9 cellular contexts compared by ENCODE assay signal in the genomic region with DNA sequence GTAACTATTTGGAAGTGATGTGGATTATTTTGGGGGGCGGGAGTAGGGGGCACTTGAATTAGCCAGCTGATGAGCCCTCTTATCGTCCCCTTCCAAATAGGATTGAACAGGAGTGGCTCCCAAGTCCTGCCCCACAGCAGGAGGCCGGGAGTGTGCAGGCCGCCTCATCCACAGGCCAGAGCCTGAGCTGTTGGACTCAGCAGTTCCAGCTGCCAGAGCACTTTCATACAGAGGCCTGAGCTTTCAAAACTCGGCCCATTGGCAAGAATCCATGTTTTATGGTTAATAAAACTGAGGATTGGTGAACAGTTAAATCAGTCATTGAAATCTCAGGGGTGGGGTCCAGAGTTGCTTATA. TPM values are rescaled to one million over a fixed set of nuclear protein-coding genes. Genes with fewer than 3 reads are reported as not detected.
A peak's percentile ranks its signal among the peaks of the same experiment; 100 is the strongest.
DNase-seq lines count a peak whose midpoint lies in the region; ATAC-seq and TF ChIP-seq lines count a peak whose summit lies in the region.
"Had no signal": no experiment of that assay in that cellular context is flagged by ENCODE, and none has a peak within 500 bp of the region (broad histone marks: within the 10 kb centered on the region; RNA-seq: fewer than 3 reads in every experiment).

No MANE protein-coding gene starts in this region.

- H3K27ac Mint-ChIP-seq in activated T-cell treated with anti-CD3 and anti-CD28 coated beads, Interleukin-2, amount 50 U/mL, for 72 hours: peak overlapping the region; percentile 98
- peak overlapping the region; percentile 93 for H3K27ac Mint-ChIP-seq in stimulated activated naive B cell treated with anti-CD40 and anti-IgM and Interleukin-4, amounts not matched to agents 10 μg/mL and 1 μg/mL and 100 μg/mL, for 72 hours

- no peaks in the 10 kb centered on the region for H3K9me3 Mint-ChIP-seq in activated T-cell treated with anti-CD3 and anti-CD28 coated beads, Interleukin-2, amount 50 U/mL, for 72 hours
- no peaks in the 10 kb centered on the region for H3K9me3 Mint-ChIP-seq in stimulated activated naive B cell treated with anti-CD40 and anti-IgM and Interleukin-4, amounts not matched to agents 10 μg/mL and 1 μg/mL and 100 μg/mL, for 72 hours

- H3K4me1 Mint-ChIP-seq in activated T-cell treated with anti-CD3 and anti-CD28 coated beads, Interleukin-2, amount 50 U/mL, for 72 hours (ENCODE audit: low read depth): peaks cover 83% of the 10 kb centered on the region
- peaks cover 38 to 82% of the 10 kb centered on the region in 2 donors for H3K4me1 Mint-ChIP-seq in stimulated activated naive B cell treated with anti-CD40 and anti-IgM and Interleukin-4, amounts not matched to agents 10 μg/mL and 1 μg/mL and 100 μg/mL, for 72 hours

- H3K36me3 ChIP-seq in HEK293 (ENCODE audit: control insufficient read depth in 2 of 2, insufficient read depth in 1 of 2, low read length in 2 of 2) (peaks cover 5 to 27% of the 10 kb centered on the region in 2 experiments; a peak in 2 of 3 replicates), right atrium auricular region (peaks cover 14% of the 10 kb centered on the region)

- POLR2A ChIA-PET in HEK293 (lab: Yijun Ruan, JAX): interaction anchor here (0.5 kb wide), 1 partner anchor 658 kb away, joined by 4 read pairs; no protein-coding TSS in a partner anchor

- TF ChIP-seq CTCF in HEK293 (tag by site-specific recombination; IDR thresholded peaks at IDR 0.05): no peak
- TF ChIP-seq CTCF in right atrium auricular region (IDR thresholded peaks at IDR 0.05): no peak

- DNase-seq in activated T-cell treated with anti-CD3 and anti-CD28 coated beads, Interleukin-2, amount 50 U/mL, for 72 hours: no peak
- no peak for DNase-seq in right atrium auricular region (ENCODE audit: low spot score)
- DNase-seq in stimulated activated naive B cell treated with anti-CD40 and anti-IgM and Interleukin-4, amounts not matched to agents 10 μg/mL and 1 μg/mL and 100 μg/mL, for 72 hours: no peak
- DNase-seq in pons (ENCODE audit: low spot score): no peak
- DNase-seq in HT-29 (ENCODE audit: low spot score): no peak
- no peak for DNase-seq in OCI-M2 (lab: John Stamatoyannopoulos, UW; ENCODE audit: unreplicated experiment)
- DNase-seq in C1 segment of cervical spinal cord (lab: John Stamatoyannopoulos, UW): no peak
- DNase-seq: MM.1S had no signal

- H3K27ac ChIP-seq in HEK293 (ENCODE audit: extremely low read depth, low read depth, low read length) (peak overlapping the region; percentile 60; the same call in 1 of the 2 replicates), right atrium auricular region (peak overlapping the region; percentile 84)

- CTCF ChIA-PET in HEK293 (lab: Yijun Ruan, JAX): no interaction called here

- peak; percentile 1 to 6 for ATAC-seq in activated T-cell treated with anti-CD3 and anti-CD28 coated beads, Interleukin-2, amount 50 U/mL, for 72 hours (replicated peaks in 1 of 2)
- ATAC-seq in stimulated activated naive B cell treated with anti-CD40 and anti-IgM and Interleukin-4, amounts not matched to agents 10 μg/mL and 1 μg/mL and 100 μg/mL, for 72 hours (replicated peaks): no peak

- H3K4me3 ChIP-seq in HEK293 (ENCODE audit: low read depth, low read length) (no peak overlapping the region), right atrium auricular region (no peak overlapping the region)

- H3K4me3 Mint-ChIP-seq in activated T-cell treated with anti-CD3 and anti-CD28 coated beads, Interleukin-2, amount 50 U/mL, for 72 hours: peak overlapping the region; percentile 89 to 96
- no peak overlapping the region for H3K4me3 Mint-ChIP-seq in stimulated activated naive B cell treated with anti-CD40 and anti-IgM and Interleukin-4, amounts not matched to agents 10 μg/mL and 1 μg/mL and 100 μg/mL, for 72 hours

- no peaks in the 10 kb centered on the region for H3K9me3 ChIP-seq in HEK293 (ENCODE audit: control insufficient read depth, insufficient read depth, low read depth, low read length)
- no peaks in the 10 kb centered on the region for H3K9me3 ChIP-seq in right atrium auricular region

- no peaks in the 10 kb centered on the region for H3K27me3 ChIP-seq in right atrium auricular region

- H3K27me3 Mint-ChIP-seq in activated T-cell treated with anti-CD3 and anti-CD28 coated beads, Interleukin-2, amount 50 U/mL, for 72 hours (ENCODE audit: low read depth): no peaks in the 10 kb centered on the region
- H3K27me3 Mint-ChIP-seq in stimulated activated naive B cell treated with anti-CD40 and anti-IgM and Interleukin-4, amounts not matched to agents 10 μg/mL and 1 μg/mL and 100 μg/mL, for 72 hours: no peaks in the 10 kb centered on the region

- H3K4me1 ChIP-seq in HEK293 (ENCODE audit: control insufficient read depth, insufficient read depth, low read length) (peaks cover 22% of the 10 kb centered on the region), right atrium auricular region (peaks cover 0 to 53% of the 10 kb centered on the region in 2 donors)

- H3K36me3 Mint-ChIP-seq in activated T-cell treated with anti-CD3 and anti-CD28 coated beads, Interleukin-2, amount 50 U/mL, for 72 hours (ENCODE audit: insufficient read depth in 2 of 2): peaks cover 9 to 20% of the 10 kb centered on the region in 2 donors
- peaks cover 16 to 27% of the 10 kb centered on the region in 2 donors for H3K36me3 Mint-ChIP-seq in stimulated activated naive B cell treated with anti-CD40 and anti-IgM and Interleukin-4, amounts not matched to agents 10 μg/mL and 1 μg/mL and 100 μg/mL, for 72 hours

TF ChIP-seq in HEK293, 187 proteins besides CTCF, POLR2A, EP300 and RAD21:
- no peak for TF ChIP-seq ZNF776 (tag by site-specific recombination; IDR thresholded peaks at IDR 0.05; ENCODE audit: borderline replicate concordance)
- no peak for TF ChIP-seq ZNF114 (tag by site-specific recombination; IDR thresholded peaks at IDR 0.05)
- TF ChIP-seq ZBTB20 (tag by site-specific recombination; IDR thresholded peaks at IDR 0.05): peak; percentile 42; the same call in 1 of the 2 replicates

RNA-seq across cellular contexts. Expression of a gene that starts 9.6 kb away (rescaled TPM):
- 100 to 1,000 TPM in 1 of 2 donors, 10 to 100 TPM in 1; 50.1 to 130 TPM for total RNA-seq in activated T-cell treated with anti-CD3 and anti-CD28 coated beads, Interleukin-2, amount 50 U/mL, for 72 hours
- total RNA-seq in right atrium auricular region: 10 to 100 TPM; 11.6 to 12.4 TPM
- 31.0 and 45.4 TPM in 2 replicates for total RNA-seq in HT-29 (2014; rRNA removed; shearing (Covaris generic))

RNA-seq across cellular contexts. Expression of a gene that starts 34.5 kb away (rescaled TPM):
- not detected for total RNA-seq in activated T-cell treated with anti-CD3 and anti-CD28 coated beads, Interleukin-2, amount 50 U/mL, for 72 hours
- total RNA-seq in right atrium auricular region: not detected
- 4.7 and 6.0 TPM in 2 replicates for total RNA-seq in HT-29 (2014; rRNA removed; shearing (Covaris generic))

Comparison
In these comparisons a context has a peak if more than half of its experiments do, and no peak if none do; other contexts are left out.
1. ATAC-seq: peak in activated T-cell treated with anti-CD3 and anti-CD28 coated beads, Interleukin-2, amount 50 U/mL, for 72 hours (2 of 2); none in stimulated activated naive B cell treated with anti-CD40 and anti-IgM and Interleukin-4, amounts not matched to agents 10 μg/mL and 1 μg/mL and 100 μg/mL, for 72 hours (0 of 2).
2. H3K4me3 Mint-ChIP-seq: peak in activated T-cell treated with anti-CD3 and anti-CD28 coated beads, Interleukin-2, amount 50 U/mL, for 72 hours (2 of 2); none in stimulated activated naive B cell treated with anti-CD40 and anti-IgM and Interleukin-4, amounts not matched to agents 10 μg/mL and 1 μg/mL and 100 μg/mL, for 72 hours (0 of 2).